ENCODE assay signal across 23 cellular contexts in genomic region chr4:56535915-56536314, GRCh38. TPM values are rescaled to one million over a fixed set of nuclear protein-coding genes. Genes with fewer than 3 reads are reported as not detected.
"Had no signal": no experiment of that assay in that cellular context is flagged by ENCODE, and none has a peak within 500 bp of the region (broad histone marks: within the 10 kb centered on the region; RNA-seq: fewer than 3 reads in every experiment).

No MANE protein-coding gene starts in this region.

- FAIRE-seq: frontal cortex, keratinocyte, pancreas had no signal

- DNase-seq: cortex of kidney; effector memory CD8-positive, alpha-beta T cell; hypothalamus; left ventricle myocardium superior; lower lobe of right lung; natural killer cell; pancreas; retina; stimulated activated CD4-positive, alpha-beta T cell treated with anti-CD3 and anti-CD28 coated beads, Interleukin-12 subunit alpha, Interleukin-12 subunit beta, amount 100 ng/mL, for 4 hours; stimulated activated CD4-positive, alpha-beta T cell treated with anti-CD3 and anti-CD28 coated beads, Interleukin-2, amount 100 ng/mL, for 24 hours; stimulated activated CD4-positive, alpha-beta T cell treated with anti-CD3 and anti-CD28 coated beads, Interleukin-4, amount 100 ng/mL, for 24 hours; stimulated activated naive CD4-positive, alpha-beta T cell treated with Interleukin-2 at 50 U/mL for 16 hours; stomach; thyroid gland; trophoblast cell had no signal

- H3K36me3 ChIP-seq: lower lobe of right lung, neutrophil, pancreas, stomach, thyroid gland, vagina had no signal

- H3K27ac ChIP-seq: lower lobe of right lung, neutrophil, pancreas, stomach, thyroid gland, vagina had no signal

- H3K4me3 ChIP-seq: lower lobe of right lung, pancreas, smooth muscle cell, stomach, thyroid gland, vagina had no signal

- H3K9me3 ChIP-seq: lower lobe of right lung, neutrophil, pancreas, stomach, thyroid gland, vagina had no signal

- H3K4me2 ChIP-seq: smooth muscle cell had no signal

- ATAC-seq: effector memory CD8-positive, alpha-beta T cell; left ventricle myocardium superior; lower lobe of right lung; natural killer cell; pancreas; sciatic nerve; stimulated activated effector memory CD8-positive, alpha-beta T cell treated with anti-CD3 and anti-CD28 coated beads, Interleukin-12 subunit alpha, Interleukin-12 subunit beta, amount 100 ng/mL, for 72 hours had no signal

- H3K27me3 ChIP-seq: thyroid gland, vagina had no signal

RNA-seq across cellular contexts. Expression of gene ARL9, which starts 30.3 kb away (rescaled TPM):
- total RNA-seq: left ventricle myocardium superior, lower lobe of right lung, sciatic nerve, subcutaneous adipose tissue, vagina had no signal
